8 cellular contexts compared by ENCODE assay signal in genomic region chr3:196639517-196640500, GRCh38. TPM values are rescaled to one million over a fixed set of nuclear protein-coding genes. Genes with fewer than 3 reads are reported as not detected.
A peak's percentile ranks its signal among the peaks of the same experiment; 100 is the strongest.
DNase-seq lines count a peak whose midpoint lies in the region; TF ChIP-seq lines count a peak whose summit lies in the region.

Gene NRROS, plus strand, starts transcription at chr3:196639694. Its CDS starts 14,846 bp downstream, at chr3:196654540.

- H3K79me2 ChIP-seq in hepatocyte = no peaks in the 10 kb centered on the region

- H3K27ac ChIP-seq in angular gyrus (ENCODE audit: low read depth, low read length) (peak within 1 kb of the TSS; percentile 62), hepatocyte (no peak within 1 kb of the TSS), sigmoid colon (peak within 1 kb of the TSS; percentile 63 to 85 (median 71))

- no peaks in the 10 kb centered on the region for H4K20me1 ChIP-seq in hepatocyte (ENCODE audit: insufficient read depth, poor library complexity, severe bottlenecking)

- peak within 1 kb of the TSS; percentile 93 for H3K4me2 ChIP-seq in hepatocyte

- no peak for TF ChIP-seq POLR2A in sigmoid colon (IDR thresholded peaks at IDR 0.05)

- no peaks in the 10 kb centered on the region for H3K9me2 ChIP-seq in hepatocyte (replicated peaks; ENCODE audit: insufficient read depth)

- H3K4me3 ChIP-seq in hepatocyte (peak within 1 kb of the TSS; percentile 14), sigmoid colon (peak within 1 kb of the TSS; percentile 17 to 63 (median 52))

- H3K4me1 ChIP-seq in hepatocyte (ENCODE audit: insufficient read depth) (peaks cover 4% of the 10 kb centered on the region), sigmoid colon (peaks cover 0 to 13% (median 11%) of the 10 kb centered on the region in 4 donors)

- H3K27me3 ChIP-seq in hepatocyte = peaks cover 20% of the 10 kb centered on the region
- peaks cover 2 to 9% (median 4%) of the 10 kb centered on the region in 3 donors for H3K27me3 ChIP-seq in sigmoid colon

- DNase-seq in CD1c-positive myeloid dendritic cell (ENCODE audit: extremely low spot score) (peak; percentile 89), GM20000 (ENCODE audit: low spot score) (peak; percentile 90), KG1 (lab: John Stamatoyannopoulos, UW) (peak; percentile 63), T-helper 1 cell (peak; percentile 27 to 84 (median 50)), hepatocyte (ENCODE audit: low spot score) (peak; percentile 57), sigmoid colon (peak; percentile 83), cerebellar nuclear complex (lab: John Stamatoyannopoulos, UW) (no peak)

- TF ChIP-seq EP300 in sigmoid colon (IDR thresholded peaks at IDR 0.05) = no peak

- H3K36me3 ChIP-seq in hepatocyte (replicated peaks; ENCODE audit: insufficient read depth, low read depth) (no peaks in the 10 kb centered on the region), sigmoid colon (no peaks in the 10 kb centered on the region)

- WGBS in hepatocyte (ENCODE audit: low lambda C conversion rate, missing lambda C conversion rate) = 27% methylated on average over 52 of the region's 68 CpGs
- 5 to 6% methylated on average over 68 of the region's 68 CpGs for WGBS in sigmoid colon, 2 donors

- H3K9me3 ChIP-seq in hepatocyte (ENCODE audit: low read depth) (no peaks in the 10 kb centered on the region), sigmoid colon (no peaks in the 10 kb centered on the region)

- peak within 1 kb of the TSS; percentile 73 for H2AFZ ChIP-seq in hepatocyte

- intact Hi-C loops in sigmoid colon (cut with DNase I) = no loop called here

- TF ChIP-seq CTCF in GM20000 (IDR thresholded peaks at IDR 0.05; ENCODE audit: extremely low read depth, missing control alignments) (no peak), hepatocyte (IDR thresholded peaks at IDR 0.05; ENCODE audit: poor library complexity) (no peak), sigmoid colon (IDR thresholded peaks at IDR 0.05) (no peak)

RNA-seq across cellular contexts. Expression of gene NRROS, which starts in this region (rescaled TPM):
- total RNA-seq in hepatocyte = 0.33 and 0.36 TPM in 2 replicates
- not detected in 2 replicates for polyA plus RNA-seq in hepatocyte
- total RNA-seq in sigmoid colon = 1 to 10 TPM; 4.4 to 7.5 (median 5.9) TPM
- polyA plus RNA-seq in sigmoid colon = 1 to 10 TPM in 2 of 3 donors, under 1 TPM in 1; 0.60 to 6.5 (median 3.7) TPM

Comparison
In these comparisons a context has a peak if more than half of its experiments do, and no peak if none do; other contexts are left out.
1. Peak in DNase-seq, H3K4me3 ChIP-seq and H3K4me2 ChIP-seq in hepatocyte; RNA of the gene not detected or under 1 TPM.
2. DNase-seq: peak in CD1c-positive myeloid dendritic cell (single experiment), GM20000 (single experiment), KG1 (single experiment), T-helper 1 cell (5 of 5) and sigmoid colon (single experiment); none in cerebellar nuclear complex (0 of 2).